Comparison of ENCODE assay signal across 25 cellular contexts in the genomic region with DNA sequence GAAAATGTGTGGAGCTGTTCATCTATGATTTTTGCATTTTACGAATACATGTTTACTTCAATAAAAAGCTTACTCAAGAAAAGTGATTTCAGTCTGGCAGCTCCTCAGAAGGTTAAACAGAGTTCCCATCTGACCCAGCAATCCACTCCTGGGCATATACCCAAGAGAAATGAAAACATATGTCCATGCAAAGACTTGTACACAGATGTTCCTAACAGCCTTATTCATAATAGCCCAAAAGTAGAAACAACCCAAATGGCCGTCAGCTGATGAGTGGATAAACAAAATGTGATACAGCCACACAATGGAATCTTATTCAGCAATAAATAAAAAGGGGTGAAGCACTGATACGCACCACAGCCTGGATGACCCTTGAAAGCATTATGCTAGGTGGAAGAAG. TPM values are rescaled to one million over a fixed set of nuclear protein-coding genes. Genes with fewer than 3 reads are reported as not detected.
DNase-seq lines count a peak whose midpoint lies in the region; ATAC-seq and TF ChIP-seq lines count a peak whose summit lies in the region.
"Had no signal": no experiment of that assay in that cellular context is flagged by ENCODE, and none has a peak within 500 bp of the region (broad histone marks: within the 10 kb centered on the region; RNA-seq: fewer than 3 reads in every experiment).

No MANE protein-coding gene starts in this region.

- H3K27me3 ChIP-seq in SK-N-SH (ENCODE audit: insufficient read depth): peaks cover 21% of the 10 kb centered on the region; the same call in 1 of the 2 replicates

- peak overlapping the region; percentile 70 for H3K27ac Mint-ChIP-seq in glutamatergic neuron (ENCODE audit: unreplicated experiment)
- H3K27ac Mint-ChIP-seq: activated CD4-positive, alpha-beta memory T cell treated with anti-CD3 and anti-CD28 coated beads for 36 hours; memory B cell; naive thymus-derived CD8-positive, alpha-beta T cell; progenitor cell of endocrine pancreas; T-helper 17 cell had no signal

- ATAC-seq in SK-N-SH treated with all-trans-retinoic acid at 6 μM for 48 hours: no peak
- no peak for ATAC-seq in Right ventricle myocardium superior (ENCODE audit: poor library complexity)
- no peak for ATAC-seq in HG03442 (IDR thresholded peaks at IDR 0.05; ENCODE audit: unreplicated experiment)
- ATAC-seq: HCT116; naive thymus-derived CD8-positive, alpha-beta T cell; T-helper 17 cell had no signal

- CTCF ChIA-PET in SK-N-SH (lab: Yijun Ruan, JAX): interaction anchor here (1.0 to 8.3 kb wide), 2 partner anchors 11 to 545 kb away, joined by 3 to 70 read pairs; no protein-coding TSS in a partner anchor

- H3K4me3 ChIP-seq in SK-N-SH (ENCODE audit: low read depth in 2 of 2, low read length in 1 of 2): no peak overlapping the region

- no peak overlapping the region for H3K4me2 ChIP-seq in SK-N-SH

- peaks cover 5% of the 10 kb centered on the region for H3K27me3 Mint-ChIP-seq in glutamatergic neuron (ENCODE audit: unreplicated experiment)
- H3K27me3 Mint-ChIP-seq: IgD-negative memory B cell, memory B cell, progenitor cell of endocrine pancreas had no signal

- POLR2A ChIA-PET in SK-N-SH (lab: Yijun Ruan, JAX): no interaction called here

- H3K9me2 ChIP-seq in SK-N-SH: no peaks in the 10 kb centered on the region

- no peak for TF ChIP-seq RAD21 in SK-N-SH (IDR thresholded peaks at IDR 0.05; ENCODE audit: low read length)

- H3F3A ChIP-seq in SK-N-SH (replicated peaks; ENCODE audit: insufficient read depth): no peaks in the 10 kb centered on the region

- H3K9me3 Mint-ChIP-seq in glutamatergic neuron (ENCODE audit: unreplicated experiment): peaks cover 7% of the 10 kb centered on the region
- H3K9me3 Mint-ChIP-seq: activated CD4-positive, alpha-beta memory T cell treated with anti-CD3 and anti-CD28 coated beads for 36 hours; central memory CD8-positive, alpha-beta T cell; memory B cell; naive thymus-derived CD8-positive, alpha-beta T cell had no signal

- H3K4me1 Mint-ChIP-seq in glutamatergic neuron (ENCODE audit: low read depth, unreplicated experiment): peaks cover 36% of the 10 kb centered on the region
- H3K4me1 Mint-ChIP-seq: central memory CD8-positive, alpha-beta T cell had no signal

- peaks cover 0 to 8% of the 10 kb centered on the region in 2 experiments; a peak in 2 of 4 replicates for H3K4me1 ChIP-seq in SK-N-SH (ENCODE audit: control insufficient read depth in 1 of 2, insufficient read depth in 2 of 2, low read depth in 1 of 2, low read length in 1 of 2)

- no peaks in the 10 kb centered on the region for H4K20me1 ChIP-seq in SK-N-SH (ENCODE audit: insufficient read depth)

- DNase-seq in SK-N-SH (no peak), caudate nucleus (lab: John Stamatoyannopoulos, UW) (no peak), glutamatergic neuron (no peak), Right ventricle myocardium superior (no peak), putamen (ENCODE audit: low spot score) (no peak)
- DNase-seq in activated CD4-positive, CD25-positive, alpha-beta regulatory T cell (lab: John Stamatoyannopoulos, UW): no peak
- DNase-seq: activated CD4-positive, alpha-beta memory T cell treated with anti-CD3 and anti-CD28 coated beads for 36 hours; effector CD4-positive, alpha-beta T cell; kidney; MV-4-11; naive thymus-derived CD8-positive, alpha-beta T cell; NCI-H2029 treated with DMSO at 0.1 percent for 48 hours; NCI-H526 treated with DMSO at 0.1 percent for 48 hours; OCI-M1; SHP77; stimulated activated CD4-positive, alpha-beta T cell treated with anti-CD3 and anti-CD28 coated beads, Interleukin-4, amount 100 ng/mL, for 4 hours; T-helper 17 cell had no signal

- no peaks in the 10 kb centered on the region for H3K36me3 Mint-ChIP-seq in glutamatergic neuron (ENCODE audit: unreplicated experiment)
- H3K36me3 Mint-ChIP-seq: activated CD4-positive, alpha-beta memory T cell treated with anti-CD3 and anti-CD28 coated beads for 36 hours; IgD-negative memory B cell; naive thymus-derived CD8-positive, alpha-beta T cell had no signal

- no peak overlapping the region for H2AFZ ChIP-seq in SK-N-SH (ENCODE audit: low read depth)

- TF ChIP-seq CTCF in SK-N-SH (IDR thresholded peaks at IDR 0.05) (no peak), glutamatergic neuron (IDR thresholded peaks at IDR 0.05; ENCODE audit: partially characterized antibody, unreplicated experiment) (no peak)

- intact Hi-C loops in Right ventricle myocardium superior (cut with DNase I): no loop called here

- 36% methylated on average over 3 of the region's 3 CpGs for WGBS in SK-N-SH (ENCODE audit: low lambda C conversion rate)

- H3K9ac ChIP-seq in SK-N-SH: no peak overlapping the region

- no peaks in the 10 kb centered on the region for H3K9me3 ChIP-seq in SK-N-SH

- H3K4me3 Mint-ChIP-seq in glutamatergic neuron (ENCODE audit: unreplicated experiment): peak overlapping the region; percentile 36
- H3K4me3 Mint-ChIP-seq: activated CD4-positive, alpha-beta memory T cell treated with anti-CD3 and anti-CD28 coated beads for 36 hours; central memory CD8-positive, alpha-beta T cell; memory B cell; naive thymus-derived CD8-positive, alpha-beta T cell; T-helper 17 cell had no signal

- H3K79me2 ChIP-seq in SK-N-SH (ENCODE audit: insufficient read depth): no peaks in the 10 kb centered on the region

- no peak for TF ChIP-seq EP300 in SK-N-SH (IDR thresholded peaks at IDR 0.05; ENCODE audit: borderline replicate concordance in 1 of 2, low read depth in 1 of 2, low read length in 1 of 2)

- no peaks in the 10 kb centered on the region for H3K36me3 ChIP-seq in SK-N-SH (replicated peaks in 1 of 2; ENCODE audit: control insufficient read depth in 1 of 2, insufficient read depth in 2 of 2, low read length in 1 of 2)

- H3K27ac ChIP-seq in SK-N-SH (ENCODE audit: low read depth in 2 of 2, low read length in 1 of 2) (no peak overlapping the region), caudate nucleus (ENCODE audit: low read depth, low read length) (peak overlapping the region; percentile 45)
- H3K27ac ChIP-seq: HL-60 had no signal

TF ChIP-seq in SK-N-SH treated with all-trans-retinoic acid at 6 μM for 48 hours, 23 proteins besides CTCF, POLR2A, EP300 and RAD21:
- TF ChIP-seq ZNF70 (CRISPR knock-in tag; IDR thresholded peaks at IDR 0.05): peak; percentile 85
- TF ChIP-seq, protein P1, sequence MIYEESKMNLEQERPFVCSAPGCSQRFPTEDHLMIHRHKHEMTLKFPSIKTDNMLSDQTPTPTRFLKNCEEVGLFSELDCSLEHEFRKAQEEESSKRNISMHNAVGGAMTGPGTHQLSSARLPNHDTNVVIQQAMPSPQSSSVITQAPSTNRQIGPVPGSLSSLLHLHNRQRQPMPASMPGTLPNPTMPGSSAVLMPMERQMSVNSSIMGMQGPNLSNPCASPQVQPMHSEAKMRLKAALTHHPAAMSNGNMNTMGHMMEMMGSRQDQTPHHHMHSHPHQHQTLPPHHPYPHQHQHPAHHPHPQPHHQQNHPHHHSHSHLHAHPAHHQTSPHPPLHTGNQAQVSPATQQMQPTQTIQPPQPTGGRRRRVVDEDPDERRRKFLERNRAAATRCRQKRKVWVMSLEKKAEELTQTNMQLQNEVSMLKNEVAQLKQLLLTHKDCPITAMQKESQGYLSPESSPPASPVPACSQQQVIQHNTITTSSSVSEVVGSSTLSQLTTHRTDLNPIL (CRISPR knock-in tag; IDR thresholded peaks at IDR 0.05; ENCODE audit: low read depth): no peak

TF ChIP-seq in SK-N-SH, 30 proteins besides CTCF, POLR2A, EP300 and RAD21:
- TF ChIP-seq TAF1 (IDR thresholded peaks at IDR 0.05; ENCODE audit: borderline replicate concordance, low read depth, low read length) (no peak), MEF2A (IDR thresholded peaks at IDR 0.05; ENCODE audit: borderline replicate concordance, low read depth) (no peak), TCF12 (IDR thresholded peaks at IDR 0.05) (no peak), GABPA (IDR thresholded peaks at IDR 0.05; ENCODE audit: low read depth) (no peak), ELF1 (IDR thresholded peaks at IDR 0.05) (no peak), JUND (IDR thresholded peaks at IDR 0.05) (no peak)

RNA-seq across cellular contexts. Expression of a gene that starts 20.8 kb away (rescaled TPM):
- 1.1 and 1.5 TPM in 2 replicates for polyA plus RNA-seq in SK-N-SH (2012; rRNA removed)
- 0.76 and 1.2 TPM in 2 replicates for polyA plus RNA-seq in SK-N-SH (2012; cell fraction: cytosol; rRNA removed)
- 1.2 and 1.4 TPM in 2 replicates for polyA plus RNA-seq in SK-N-SH (2012; cell fraction: nucleus; rRNA removed)
- total RNA-seq in glutamatergic neuron (ENCODE audit: unreplicated experiment) (64.7 TPM), Right ventricle myocardium superior (30.9 TPM)
- total RNA-seq: activated CD4-positive, alpha-beta memory T cell treated with anti-CD3 and anti-CD28 coated beads for 36 hours had no signal
- polyA plus RNA-seq: naive thymus-derived CD8-positive, alpha-beta T cell had no signal
